In the genomic region with DNA sequence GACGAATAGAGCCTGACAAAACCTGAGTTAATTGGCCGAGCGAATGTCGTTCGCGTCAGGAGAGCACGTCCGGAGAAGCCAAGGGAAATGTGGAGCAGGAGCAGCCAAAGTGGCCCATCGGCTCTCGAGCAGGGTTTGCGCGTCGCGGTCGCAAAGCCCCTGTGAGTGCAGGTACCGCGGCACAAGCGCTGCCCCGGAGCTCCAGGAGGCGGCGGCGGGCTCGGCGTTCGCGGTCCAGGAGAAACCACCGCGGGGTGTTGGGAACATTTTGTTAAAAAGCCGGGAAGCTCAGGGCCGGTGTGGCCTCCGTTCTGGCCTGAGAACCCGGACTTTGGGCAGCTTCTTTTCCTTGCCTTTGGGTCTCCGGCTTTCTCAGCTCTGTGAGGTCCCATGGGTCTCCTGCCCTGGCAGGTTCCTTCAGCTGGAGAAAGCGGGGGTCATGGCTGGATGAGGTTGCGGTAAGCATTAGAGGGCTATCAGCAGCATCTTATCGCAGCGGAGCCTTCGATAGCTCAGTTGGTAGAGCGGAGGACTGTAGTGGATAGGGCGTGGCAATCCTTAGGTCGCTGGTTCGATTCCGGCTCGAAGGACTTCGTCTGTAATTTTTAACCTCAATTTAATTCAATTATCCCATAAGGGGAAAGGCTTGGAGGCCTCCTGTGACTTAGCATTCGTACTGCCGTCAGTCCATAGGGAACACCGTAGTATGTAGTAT, we compare ENCODE assay signal across 1 cellular context.
TF ChIP-seq lines count a peak whose summit lies in the region.

No MANE protein-coding gene starts in this region.

TF ChIP-seq in HepG2, 621 proteins besides CTCF, POLR2A, EP300 and RAD21 (continued from another document and continues in another):
- TF ChIP-seq ZHX2 (IDR thresholded peaks at IDR 0.05; ENCODE audit: low read depth) = no peak
- TF ChIP-seq ZHX2 (CRISPR knock-in tag; IDR thresholded peaks at IDR 0.05; ENCODE audit: borderline replicate concordance) = 0 out of 2 replicates have a peak, but pooled peaks have one; percentile 5
- peak; percentile 65; the same call in 1 of the 2 replicates for TF ChIP-seq ZNF280B (CRISPR knock-in tag; IDR thresholded peaks at IDR 0.05; ENCODE audit: borderline replicate concordance)
- TF ChIP-seq ZNF383 (CRISPR knock-in tag; IDR thresholded peaks at IDR 0.05; ENCODE audit: borderline replicate concordance) = peak; percentile 52; the same call in 1 of the 2 replicates
- TF ChIP-seq, protein P1, sequence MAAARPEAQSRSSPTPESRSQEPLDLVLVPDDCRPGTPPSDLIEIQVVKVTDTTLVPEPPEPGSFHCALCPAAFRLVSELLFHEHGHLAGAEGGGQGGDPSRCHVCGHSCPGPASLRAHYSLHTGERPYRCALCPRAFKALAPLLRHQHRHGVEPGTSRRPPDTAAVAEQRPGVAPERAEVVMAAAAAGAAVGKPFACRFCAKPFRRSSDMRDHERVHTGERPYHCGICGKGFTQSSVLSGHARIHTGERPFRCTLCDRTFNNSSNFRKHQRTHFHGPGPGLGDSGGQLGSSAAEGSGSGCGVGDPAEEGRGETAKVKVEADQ (CRISPR knock-in tag; IDR thresholded peaks at IDR 0.05; ENCODE audit: borderline replicate concordance) = peak; percentile 97
- TF ChIP-seq SPEN (CRISPR knock-in tag; IDR thresholded peaks at IDR 0.05; ENCODE audit: low read depth) = peak; percentile 73; the same call in 1 of the 2 replicates
- TF ChIP-seq ZMYM3 (CRISPR knock-in tag; IDR thresholded peaks at IDR 0.05) = peak; percentile 8; the same call in 1 of the 2 replicates
- TF ChIP-seq, protein P2, sequence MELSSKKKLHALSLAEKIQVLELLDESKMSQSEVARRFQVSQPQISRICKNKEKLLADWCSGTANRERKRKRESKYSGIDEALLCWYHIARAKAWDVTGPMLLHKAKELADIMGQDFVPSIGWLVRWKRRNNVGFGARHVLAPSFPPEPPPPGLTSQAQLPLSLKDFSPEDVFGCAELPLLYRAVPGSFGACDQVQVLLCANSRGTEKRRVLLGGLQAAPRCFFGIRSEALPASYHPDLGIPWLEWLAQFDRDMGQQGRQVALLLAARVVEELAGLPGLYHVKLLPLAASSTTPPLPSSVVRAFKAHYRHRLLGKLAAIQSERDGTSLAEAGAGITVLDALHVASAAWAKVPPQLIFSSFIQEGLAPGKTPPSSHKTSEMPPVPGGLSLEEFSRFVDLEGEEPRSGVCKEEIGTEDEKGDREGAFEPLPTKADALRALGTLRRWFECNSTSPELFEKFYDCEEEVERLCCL (CRISPR knock-in tag; IDR thresholded peaks at IDR 0.05; ENCODE audit: borderline replicate concordance) = no peak
- TF ChIP-seq, protein P3, sequence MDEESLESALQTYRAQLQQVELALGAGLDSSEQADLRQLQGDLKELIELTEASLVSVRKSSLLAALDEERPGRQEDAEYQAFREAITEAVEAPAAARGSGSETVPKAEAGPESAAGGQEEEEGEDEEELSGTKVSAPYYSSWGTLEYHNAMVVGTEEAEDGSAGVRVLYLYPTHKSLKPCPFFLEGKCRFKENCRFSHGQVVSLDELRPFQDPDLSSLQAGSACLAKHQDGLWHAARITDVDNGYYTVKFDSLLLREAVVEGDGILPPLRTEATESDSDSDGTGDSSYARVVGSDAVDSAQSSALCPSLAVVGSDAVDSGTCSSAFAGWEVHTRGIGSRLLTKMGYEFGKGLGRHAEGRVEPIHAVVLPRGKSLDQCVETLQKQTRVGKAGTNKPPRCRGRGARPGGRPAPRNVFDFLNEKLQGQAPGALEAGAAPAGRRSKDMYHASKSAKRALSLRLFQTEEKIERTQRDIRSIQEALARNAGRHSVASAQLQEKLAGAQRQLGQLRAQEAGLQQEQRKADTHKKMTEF (CRISPR knock-in tag; IDR thresholded peaks at IDR 0.05) = peak; percentile 53; the same call in 1 of the 2 replicates
- TF ChIP-seq ZBTB44 (CRISPR knock-in tag; IDR thresholded peaks at IDR 0.05) = 0 out of 2 replicates have a peak, but pooled peaks have one; percentile 57
- peak; percentile 78; the same call in 1 of the 2 replicates for TF ChIP-seq GABPB1 (CRISPR knock-in tag; IDR thresholded peaks at IDR 0.05)
- peak; percentile 69; the same call in 1 of the 2 replicates for TF ChIP-seq IRF1 (CRISPR knock-in tag; IDR thresholded peaks at IDR 0.05; ENCODE audit: low read depth)
- TF ChIP-seq CAMTA2 (CRISPR knock-in tag; IDR thresholded peaks at IDR 0.05; ENCODE audit: borderline replicate concordance) = peak; percentile 85
- TF ChIP-seq NR2C2 (CRISPR knock-in tag; IDR thresholded peaks at IDR 0.05; ENCODE audit: borderline replicate concordance) = peak; percentile 11
- peak; percentile 21 for TF ChIP-seq ARHGAP35 (CRISPR knock-in tag; IDR thresholded peaks at IDR 0.05; ENCODE audit: borderline replicate concordance)
- TF ChIP-seq, protein P4, sequence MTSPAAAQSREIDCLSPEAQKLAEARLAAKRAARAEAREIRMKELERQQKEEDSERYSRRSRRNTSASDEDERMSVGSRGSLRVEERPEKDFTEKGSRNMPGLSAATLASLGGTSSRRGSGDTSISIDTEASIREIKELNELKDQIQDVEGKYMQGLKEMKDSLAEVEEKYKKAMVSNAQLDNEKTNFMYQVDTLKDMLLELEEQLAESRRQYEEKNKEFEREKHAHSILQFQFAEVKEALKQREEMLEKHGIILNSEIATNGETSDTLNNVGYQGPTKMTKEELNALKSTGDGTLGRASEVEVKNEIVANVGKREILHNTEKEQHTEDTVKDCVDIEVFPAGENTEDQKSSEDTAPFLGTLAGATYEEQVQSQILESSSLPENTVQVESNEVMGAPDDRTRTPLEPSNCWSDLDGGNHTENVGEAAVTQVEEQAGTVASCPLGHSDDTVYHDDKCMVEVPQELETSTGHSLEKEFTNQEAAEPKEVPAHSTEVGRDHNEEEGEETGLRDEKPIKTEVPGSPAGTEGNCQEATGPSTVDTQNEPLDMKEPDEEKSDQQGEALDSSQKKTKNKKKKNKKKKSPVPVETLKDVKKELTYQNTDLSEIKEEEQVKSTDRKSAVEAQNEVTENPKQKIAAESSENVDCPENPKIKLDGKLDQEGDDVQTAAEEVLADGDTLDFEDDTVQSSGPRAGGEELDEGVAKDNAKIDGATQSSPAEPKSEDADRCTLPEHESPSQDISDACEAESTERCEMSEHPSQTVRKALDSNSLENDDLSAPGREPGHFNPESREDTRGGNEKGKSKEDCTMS (CRISPR knock-in tag; conservative IDR thresholded peaks at IDR 0.05) = 0 out of 2 replicates have a peak, but pooled peaks have one; percentile 12
- TF ChIP-seq ZNF7 (CRISPR knock-in tag; IDR thresholded peaks at IDR 0.05) = 0 out of 2 replicates have a peak, but pooled peaks have one; percentile 17
- TF ChIP-seq RBFOX2 (IDR thresholded peaks at IDR 0.05; ENCODE audit: low read depth, low read length) = peak; percentile 74
- peak; percentile 71 for TF ChIP-seq KLF9 (CRISPR knock-in tag; IDR thresholded peaks at IDR 0.05; ENCODE audit: low read depth)
- no peak for TF ChIP-seq USF2 (IDR thresholded peaks at IDR 0.05; ENCODE audit: low read depth, low read length)
- TF ChIP-seq USF2 (CRISPR knock-in tag; IDR thresholded peaks at IDR 0.05; ENCODE audit: borderline replicate concordance) = peak; percentile 38; the same call in 1 of the 2 replicates
- peak; percentile 74; the same call in 1 of the 2 replicates for TF ChIP-seq ZNF292 (CRISPR knock-in tag; IDR thresholded peaks at IDR 0.05; ENCODE audit: borderline replicate concordance, low read depth)
- TF ChIP-seq ESRRA (CRISPR knock-in tag; IDR thresholded peaks at IDR 0.05; ENCODE audit: low read depth) = peak; percentile 63; the same call in 1 of the 2 replicates
- TF ChIP-seq, protein P5, sequence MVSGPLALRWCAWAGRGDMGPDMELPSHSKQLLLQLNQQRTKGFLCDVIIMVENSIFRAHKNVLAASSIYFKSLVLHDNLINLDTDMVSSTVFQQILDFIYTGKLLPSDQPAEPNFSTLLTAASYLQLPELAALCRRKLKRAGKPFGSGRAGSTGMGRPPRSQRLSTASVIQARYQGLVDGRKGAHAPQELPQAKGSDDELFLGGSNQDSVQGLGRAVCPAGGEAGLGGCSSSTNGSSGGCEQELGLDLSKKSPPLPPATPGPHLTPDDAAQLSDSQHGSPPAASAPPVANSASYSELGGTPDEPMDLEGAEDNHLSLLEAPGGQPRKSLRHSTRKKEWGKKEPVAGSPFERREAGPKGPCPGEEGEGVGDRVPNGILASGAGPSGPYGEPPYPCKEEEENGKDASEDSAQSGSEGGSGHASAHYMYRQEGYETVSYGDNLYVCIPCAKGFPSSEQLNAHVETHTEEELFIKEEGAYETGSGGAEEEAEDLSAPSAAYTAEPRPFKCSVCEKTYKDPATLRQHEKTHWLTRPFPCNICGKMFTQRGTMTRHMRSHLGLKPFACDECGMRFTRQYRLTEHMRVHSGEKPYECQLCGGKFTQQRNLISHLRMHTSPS (CRISPR knock-in tag; IDR thresholded peaks at IDR 0.05; ENCODE audit: low read depth) = peak; percentile 60; the same call in 1 of the 2 replicates
- TF ChIP-seq, protein P6, sequence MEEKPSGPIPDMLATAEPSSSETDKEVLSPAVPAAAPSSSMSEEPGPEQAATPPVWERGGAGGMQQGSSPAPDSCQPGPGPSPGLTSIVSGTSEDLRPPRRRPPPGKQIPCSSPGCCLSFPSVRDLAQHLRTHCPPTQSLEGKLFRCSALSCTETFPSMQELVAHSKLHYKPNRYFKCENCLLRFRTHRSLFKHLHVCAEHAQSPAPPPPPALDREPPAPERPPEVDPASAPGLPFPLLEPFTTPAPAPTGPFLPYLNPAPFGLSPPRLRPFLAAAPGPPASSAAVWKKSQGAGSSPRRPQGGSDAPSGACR (CRISPR knock-in tag; IDR thresholded peaks at IDR 0.05) = peak; percentile 55; the same call in 1 of the 2 replicates
